17 cellular contexts compared by ENCODE assay signal in genomic region chr6:5472583-5472982, GRCh38.
"Had no signal": no experiment of that assay in that cellular context is flagged by ENCODE, and none has a peak within 500 bp of the region (broad histone marks: within the 10 kb centered on the region; RNA-seq: fewer than 3 reads in every experiment).

No MANE protein-coding gene starts in this region.

- FAIRE-seq: islet of Langerhans, TTC549 had no signal

- H3K36me3 ChIP-seq: cardiac muscle cell, lower lobe of right lung, thyroid gland had no signal

- H3K27me3 ChIP-seq: cardiac muscle cell, foreskin keratinocyte, hepatocyte, thyroid gland had no signal

- H2AFZ ChIP-seq: hepatocyte had no signal

- H3K4me3 ChIP-seq: cardiac muscle cell, hepatocyte, lower lobe of right lung, thyroid gland had no signal

- H3K4me1 ChIP-seq: thyroid gland had no signal

- H3K27ac ChIP-seq: cardiac muscle cell, foreskin keratinocyte, hepatocyte, lower lobe of right lung, thyroid gland had no signal

- DNase-seq: activated B cell treated with CpG ODN at 0.5 μM for 24 hours; activated CD4-positive, alpha-beta memory T cell treated with anti-CD3 and anti-CD28 coated beads for 36 hours; activated CD4-positive, alpha-beta T cell treated with anti-CD3 and anti-CD28 coated beads for 4 hours; activated naive CD8-positive, alpha-beta T cell treated with anti-CD3 and anti-CD28 coated beads for 36 hours; activated T-cell treated with anti-CD3 and anti-CD28 coated beads for 4 hours; amniotic stem cell; foreskin keratinocyte; left colon; lower lobe of right lung; naive thymus-derived CD8-positive, alpha-beta T cell; stimulated activated CD8-positive, alpha-beta memory T cell treated with anti-CD3 and anti-CD28 coated beads, Interleukin-4, amount 100 ng/mL, for 48 hours; stimulated activated naive CD4-positive, alpha-beta T cell; thyroid gland had no signal

- H3K4me2 ChIP-seq: hepatocyte had no signal

- H3K9me3 ChIP-seq: lower lobe of right lung, thyroid gland had no signal

- ATAC-seq: foreskin keratinocyte; left colon; lower lobe of right lung; naive thymus-derived CD8-positive, alpha-beta T cell had no signal
